12 cellular contexts compared by ENCODE assay signal in the genomic region with DNA sequence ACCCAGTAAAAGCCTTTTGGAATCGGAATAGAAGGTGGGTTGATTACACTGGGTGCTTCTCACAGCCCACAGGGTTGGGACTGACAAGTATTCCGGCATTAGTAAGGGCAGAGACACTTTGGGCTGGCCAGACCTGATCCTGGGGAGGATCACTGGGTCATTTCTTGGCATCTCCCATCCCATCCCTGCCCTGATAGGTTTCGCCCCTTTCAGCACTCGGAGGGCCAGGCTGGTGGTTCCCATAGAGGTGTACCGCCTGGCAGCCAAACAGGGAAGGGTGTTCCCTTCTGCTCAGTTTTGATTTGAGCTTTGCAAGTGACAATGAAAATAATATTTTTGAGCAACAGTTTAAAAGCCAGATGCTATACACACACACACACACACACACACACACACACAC. TPM values are rescaled to one million over a fixed set of nuclear protein-coding genes. Genes with fewer than 3 reads are reported as not detected.
A peak's percentile ranks its signal among the peaks of the same experiment; 100 is the strongest.
DNase-seq lines count a peak whose midpoint lies in the region; ATAC-seq and TF ChIP-seq lines count a peak whose summit lies in the region.
"Had no signal": no experiment of that assay in that cellular context is flagged by ENCODE, and none has a peak within 500 bp of the region (broad histone marks: within the 10 kb centered on the region; RNA-seq: fewer than 3 reads in every experiment).

No MANE protein-coding gene starts in this region.

- H3K4me3 Mint-ChIP-seq in brain = peak overlapping the region in 4 of 5 experiments; percentile 34 to 68 (median 59)
- H3K4me3 Mint-ChIP-seq in mesothelial cell of epicardium = peak overlapping the region; percentile 65
- H3K4me3 Mint-ChIP-seq in endothelial cell (ENCODE audit: unreplicated experiment) = no peak overlapping the region

- H3K27ac Mint-ChIP-seq in brain (no peak overlapping the region), mesothelial cell of epicardium (no peak overlapping the region), endothelial cell (ENCODE audit: unreplicated experiment) (no peak overlapping the region)
- H3K27ac Mint-ChIP-seq: effector memory CD8-positive, alpha-beta T cell had no signal

- intact Hi-C loops in Right ventricle myocardium inferior (cut with DNase I) (no loop called here), Right ventricle myocardium superior (cut with DNase I) (no loop called here), upper lobe of right lung (cut with DNase I) (no loop called here)

- H3K9me3 Mint-ChIP-seq in brain (peaks cover 7 to 21% (median 8%) of the 10 kb centered on the region in 5 experiments), mesothelial cell of epicardium (peaks cover 31% of the 10 kb centered on the region), endothelial cell (ENCODE audit: unreplicated experiment) (no peaks in the 10 kb centered on the region)
- H3K9me3 Mint-ChIP-seq: effector memory CD8-positive, alpha-beta T cell had no signal

- no peaks in the 10 kb centered on the region for H3K9me3 ChIP-seq in upper lobe of right lung
- H3K9me3 ChIP-seq: right lobe of liver had no signal

- no peaks in the 10 kb centered on the region for H3K4me1 ChIP-seq in upper lobe of right lung
- H3K4me1 ChIP-seq: right lobe of liver had no signal

- peak; percentile 27 for ATAC-seq in Right ventricle myocardium inferior
- ATAC-seq in Right ventricle myocardium superior (ENCODE audit: poor library complexity) = no peak
- ATAC-seq in upper lobe of right lung = no peak
- ATAC-seq in GM18505 (IDR thresholded peaks at IDR 0.05; ENCODE audit: unreplicated experiment) = no peak
- ATAC-seq: effector memory CD8-positive, alpha-beta T cell; left colon had no signal

- H3K27me3 Mint-ChIP-seq in brain (peaks cover 17% of the 10 kb centered on the region), mesothelial cell of epicardium (ENCODE audit: low read depth) (peaks cover 19% of the 10 kb centered on the region), endothelial cell (ENCODE audit: unreplicated experiment) (no peaks in the 10 kb centered on the region)

- H3K27ac ChIP-seq in upper lobe of right lung = no peak overlapping the region
- H3K27ac ChIP-seq: right lobe of liver had no signal

- H3K36me3 Mint-ChIP-seq in brain (no peaks in the 10 kb centered on the region), mesothelial cell of epicardium (peaks cover 6% of the 10 kb centered on the region), endothelial cell (ENCODE audit: low read depth, unreplicated experiment) (no peaks in the 10 kb centered on the region)

- peak overlapping the region; percentile 36 for H3K4me3 ChIP-seq in upper lobe of right lung

- TF ChIP-seq CTCF in brain (conservative IDR thresholded peaks at IDR 0.05) (no peak), mesothelial cell of epicardium (IDR thresholded peaks at IDR 0.05; ENCODE audit: unreplicated experiment) (no peak), upper lobe of right lung (IDR thresholded peaks at IDR 0.05) (no peak), endothelial cell (IDR thresholded peaks at IDR 0.05; ENCODE audit: unreplicated experiment) (no peak)

- no peaks in the 10 kb centered on the region for H3K27me3 ChIP-seq in upper lobe of right lung
- H3K27me3 ChIP-seq: right lobe of liver had no signal

- TF ChIP-seq POLR2A in GM18505 (IDR thresholded peaks at IDR 0.05; ENCODE audit: borderline replicate concordance, extremely low read depth, insufficient read depth, insufficient read length) = no peak

- H3K4me1 Mint-ChIP-seq in brain (peaks cover 19% of the 10 kb centered on the region), mesothelial cell of epicardium (peaks cover 16% of the 10 kb centered on the region), endothelial cell (ENCODE audit: unreplicated experiment) (no peaks in the 10 kb centered on the region)

- DNase-seq in Right ventricle myocardium inferior (ENCODE audit: missing footprints) = no peak
- DNase-seq in Right ventricle myocardium superior = no peak
- DNase-seq in mesothelial cell of epicardium (ENCODE audit: low spot score in 2 of 2, unreplicated experiment in 2 of 2) = no peak
- DNase-seq in upper lobe of right lung = no peak
- DNase-seq in endothelial cell (ENCODE audit: low spot score) = no peak
- DNase-seq in NCI-H1092 (lab: John Stamatoyannopoulos, UW) = no peak
- DNase-seq: effector memory CD8-positive, alpha-beta T cell; NCI-H524 treated with DMSO at 0.1 percent for 48 hours had no signal

- no peaks in the 10 kb centered on the region for H3K36me3 ChIP-seq in upper lobe of right lung
- H3K36me3 ChIP-seq: right lobe of liver had no signal

RNA-seq across cellular contexts. Expression of gene CYP1B1, which starts 37.3 kb away (rescaled TPM):
- total RNA-seq in Right ventricle myocardium inferior = 19.6 TPM
- total RNA-seq in Right ventricle myocardium superior = 17.1 TPM
- polyA plus RNA-seq in brain (ENCODE audit: insufficient read depth, low read depth, low replicate concordance) = 1.3 TPM
- 50.4 to 55.6 TPM (median 54.5 TPM) in 3 replicates for total RNA-seq in mesothelial cell of epicardium
- 69.4 TPM for total RNA-seq in upper lobe of right lung
- total RNA-seq in endothelial cell (ENCODE audit: unreplicated experiment) = 1.2 TPM
